14 cellular contexts compared by ENCODE assay signal in the genomic region with DNA sequence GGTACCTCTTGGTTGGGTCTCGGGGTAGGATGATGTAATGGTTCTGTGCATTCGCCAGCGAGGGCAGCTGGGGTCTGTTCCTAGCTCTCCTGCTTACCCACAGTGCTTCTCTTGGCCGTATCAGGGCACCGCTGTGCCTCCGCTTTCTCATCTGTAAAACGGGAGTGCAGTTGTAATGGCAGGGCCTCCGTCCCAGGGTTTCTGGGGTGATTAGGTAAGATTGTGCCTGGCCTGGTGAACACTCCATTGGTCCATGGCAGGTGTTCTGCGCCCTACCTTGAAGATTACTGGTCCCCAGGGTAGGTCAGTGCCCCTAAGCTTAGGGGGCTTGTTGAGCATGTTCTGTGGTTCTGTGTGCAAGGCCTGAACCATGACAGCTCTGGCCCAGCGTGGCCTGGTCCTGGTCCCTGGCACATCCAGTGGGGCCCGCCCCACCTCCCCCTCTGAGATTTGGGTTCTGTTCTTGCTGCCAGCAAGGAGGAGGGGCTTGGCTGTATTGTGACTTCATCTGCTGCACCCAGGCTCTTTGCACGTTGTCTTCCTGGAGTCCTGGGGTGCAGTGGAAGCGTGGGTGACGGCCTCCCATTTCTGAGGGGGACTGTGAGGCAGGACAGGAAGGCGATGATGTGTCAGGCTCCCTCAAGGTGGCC. TPM values are rescaled to one million over a fixed set of nuclear protein-coding genes. Genes with fewer than 3 reads are reported as not detected.
DNase-seq lines count a peak whose midpoint lies in the region; ATAC-seq, FAIRE-seq and TF ChIP-seq lines count a peak whose summit lies in the region.
"Had no signal": no experiment of that assay in that cellular context is flagged by ENCODE, and none has a peak within 500 bp of the region (broad histone marks: within the 10 kb centered on the region; RNA-seq: fewer than 3 reads in every experiment).

No MANE protein-coding gene starts in this region.

- peak overlapping the region; percentile 89 for H3K9ac ChIP-seq in HepG2 (ENCODE audit: insufficient read depth, low read depth, low read length)

- H3K27ac ChIP-seq in HepG2 (ENCODE audit: extremely low read length, insufficient read depth, low read length) = peak overlapping the region; percentile 100
- H3K27ac ChIP-seq in uterus = peak overlapping the region; percentile 86 to 91
- no peak overlapping the region for H3K27ac ChIP-seq in osteoblast (ENCODE audit: low read depth, low read length)

- CTCF ChIA-PET in HepG2 (lab: Yijun Ruan, JAX; ENCODE audit: low intra/inter-chr PET ratio, low total read pairs) = interaction anchor here (0.9 to 1.2 kb wide), 2 partner anchors 12 to 19 kb away, joined by 3 to 4 read pairs; no protein-coding TSS in a partner anchor

- TF ChIP-seq EP300 in HepG2 (IDR thresholded peaks at IDR 0.05; ENCODE audit: low read depth in 2 of 2, low read length in 2 of 2) (no peak), HepG2 (CRISPR knock-in tag; IDR thresholded peaks at IDR 0.05; ENCODE audit: borderline replicate concordance) (no peak)

- H3K9me3 ChIP-seq in HepG2 (ENCODE audit: low read length) = no peaks in the 10 kb centered on the region
- no peaks in the 10 kb centered on the region for H3K9me3 ChIP-seq in uterus
- no peaks in the 10 kb centered on the region for H3K9me3 ChIP-seq in osteoblast (ENCODE audit: low read depth, low read length)
- H3K9me3 ChIP-seq: transverse colon had no signal

- POLR2A ChIA-PET in HepG2 (lab: Yijun Ruan, JAX) = interaction anchor here (0.7 to 4.6 kb wide), 13 partner anchors 9 to 217 kb away, joined by 3 to 92 read pairs (median 5); a partner anchor contains a TSS

- no peak overlapping the region for H3K4me3 Mint-ChIP-seq in natural killer cell treated with Interleukin-12 subunit alpha and Interleukin-12 subunit beta and Interleukin-15 and Interleukin-18, amount 100 ng/mL, for 72 hours
- no peak overlapping the region for H3K4me3 Mint-ChIP-seq in natural killer cell
- H3K4me3 Mint-ChIP-seq: central memory CD8-positive, alpha-beta T cell had no signal

- no peak for DNase-seq in natural killer cell treated with Interleukin-12 subunit alpha and Interleukin-12 subunit beta and Interleukin-15 and Interleukin-18, amount 100 ng/mL, for 72 hours (ENCODE audit: low spot score)
- DNase-seq in natural killer cell (no peak), HepG2 (ENCODE audit: low spot score) (no peak), uterus (no peak), osteoblast (ENCODE audit: insufficient read length, low spot score, missing footprints) (no peak)
- DNase-seq: activated CD4-positive, alpha-beta T cell treated with anti-CD3 and anti-CD28 coated beads, Interleukin-2, amount 50 U/mL, for 48 hours; activated gamma-delta T cell; naive thymus-derived CD8-positive, alpha-beta T cell; NCI-H1105; NCI-H510A had no signal

- H3K27me3 Mint-ChIP-seq in natural killer cell treated with Interleukin-12 subunit alpha and Interleukin-12 subunit beta and Interleukin-15 and Interleukin-18, amount 100 ng/mL, for 72 hours = peaks cover 0 to 2% of the 10 kb centered on the region in 2 donors
- H3K27me3 Mint-ChIP-seq in natural killer cell (ENCODE audit: low read depth in 2 of 2) = peaks cover 0 to 14% of the 10 kb centered on the region in 2 donors

- peak overlapping the region; percentile 86 to 89 for H3K27ac Mint-ChIP-seq in natural killer cell treated with Interleukin-12 subunit alpha and Interleukin-12 subunit beta and Interleukin-15 and Interleukin-18, amount 100 ng/mL, for 72 hours
- peak overlapping the region in 1 of 2 donors; percentile 81 for H3K27ac Mint-ChIP-seq in natural killer cell

- H3K79me2 ChIP-seq in HepG2 (ENCODE audit: insufficient read depth, low read length) = peaks cover 70% of the 10 kb centered on the region
- H3K79me2 ChIP-seq in osteoblast (ENCODE audit: insufficient read depth, low read length) = no peaks in the 10 kb centered on the region

- no peaks in the 10 kb centered on the region for H3K27me3 ChIP-seq in HepG2 (ENCODE audit: control insufficient read depth in 1 of 2, insufficient read depth in 2 of 2, low read length in 2 of 2)
- H3K27me3 ChIP-seq in uterus = no peaks in the 10 kb centered on the region
- H3K27me3 ChIP-seq in osteoblast (ENCODE audit: insufficient read depth, low read length) = peaks cover 6% of the 10 kb centered on the region

- FAIRE-seq in HepG2 (lab: Jason Lieb, UNC) = no peak
- FAIRE-seq: H54 had no signal

- no peaks in the 10 kb centered on the region for H3K36me3 Mint-ChIP-seq in natural killer cell treated with Interleukin-12 subunit alpha and Interleukin-12 subunit beta and Interleukin-15 and Interleukin-18, amount 100 ng/mL, for 72 hours
- no peaks in the 10 kb centered on the region for H3K36me3 Mint-ChIP-seq in natural killer cell
- H3K36me3 Mint-ChIP-seq: naive thymus-derived CD8-positive, alpha-beta T cell had no signal

- no peaks in the 10 kb centered on the region for H3K36me3 ChIP-seq in HepG2 (replicated peaks in 1 of 2; ENCODE audit: control insufficient read depth in 1 of 2, insufficient read depth in 2 of 2, low read length in 2 of 2)
- H3K36me3 ChIP-seq in uterus = no peaks in the 10 kb centered on the region
- no peaks in the 10 kb centered on the region for H3K36me3 ChIP-seq in osteoblast (ENCODE audit: insufficient read depth, low read length)
- H3K36me3 ChIP-seq: transverse colon had no signal

- no TSS peak for BruUV-seq in HepG2 (replicated peaks; lab: Mats Ljungman, UMichigan)

- H3K4me1 ChIP-seq in HepG2 (ENCODE audit: insufficient read depth, low read length) (peaks cover 65% of the 10 kb centered on the region), uterus (peaks cover 0 to 3% of the 10 kb centered on the region in 2 donors), osteoblast (ENCODE audit: insufficient read depth, low read length) (peaks cover 10% of the 10 kb centered on the region)

- ATAC-seq in natural killer cell treated with Interleukin-12 subunit alpha and Interleukin-12 subunit beta and Interleukin-15 and Interleukin-18, amount 100 ng/mL, for 72 hours = no peak
- ATAC-seq in natural killer cell (no peak), HepG2 (peak; percentile 2), GM21526 (IDR thresholded peaks at IDR 0.05; ENCODE audit: low FRiP score, unreplicated experiment) (no peak)
- ATAC-seq: naive thymus-derived CD8-positive, alpha-beta T cell had no signal

- TF ChIP-seq CTCF in natural killer cell (IDR thresholded peaks at IDR 0.05) (no peak), HepG2 (CRISPR knock-in tag; IDR thresholded peaks at IDR 0.05) (no peak), uterus (IDR thresholded peaks at IDR 0.05) (no peak), osteoblast (IDR thresholded peaks at IDR 0.05; ENCODE audit: extremely low read depth, low read depth, low read length) (no peak)

- WGBS in HepG2 (ENCODE audit: low lambda C conversion rate) = 75% methylated on average over 12 of the region's 15 CpGs

- intact Hi-C loops in natural killer cell (cut with micrococcal nuclease) = no loop called here
- intact Hi-C loops in HepG2 (cut with micrococcal nuclease; ENCODE audit: unreplicated experiment) = no loop called here
- intact Hi-C loops in uterus (cut with DNase I; ENCODE audit: low total_unique reads) = no loop called here

- peak overlapping the region; percentile 93 for H3K4me2 ChIP-seq in HepG2 (ENCODE audit: low read depth, low read length)
- no peak overlapping the region for H3K4me2 ChIP-seq in osteoblast (ENCODE audit: insufficient read depth, low read length)

- H3K9me3 Mint-ChIP-seq in natural killer cell treated with Interleukin-12 subunit alpha and Interleukin-12 subunit beta and Interleukin-15 and Interleukin-18, amount 100 ng/mL, for 72 hours = no peaks in the 10 kb centered on the region
- H3K9me3 Mint-ChIP-seq in natural killer cell = no peaks in the 10 kb centered on the region
- H3K9me3 Mint-ChIP-seq: central memory CD8-positive, alpha-beta T cell; naive thymus-derived CD8-positive, alpha-beta T cell had no signal

- TF ChIP-seq RAD21 in HepG2 (CRISPR knock-in tag; IDR thresholded peaks at IDR 0.05) = no peak

- H3K4me1 Mint-ChIP-seq in natural killer cell treated with Interleukin-12 subunit alpha and Interleukin-12 subunit beta and Interleukin-15 and Interleukin-18, amount 100 ng/mL, for 72 hours (ENCODE audit: low read depth in 2 of 2) = peaks cover 22 to 29% of the 10 kb centered on the region in 2 donors
- peaks cover 9 to 33% of the 10 kb centered on the region in 2 donors for H3K4me1 Mint-ChIP-seq in natural killer cell

- H3K4me3 ChIP-seq in HepG2 (replicated peaks in 1 of 3; ENCODE audit: insufficient read depth in 1 of 3, low read depth in 2 of 3, low read length in 3 of 3) (peak overlapping the region; percentile 21 to 66 (median 32); a peak in 5 of 6 replicates), uterus (no peak overlapping the region), osteoblast (ENCODE audit: insufficient read depth, low read length) (no peak overlapping the region)
- H3K4me3 ChIP-seq: transverse colon had no signal

- TF ChIP-seq POLR2A in HepG2 (IDR thresholded peaks at IDR 0.05; ENCODE audit: insufficient read depth in 1 of 2, low read depth in 2 of 2, low read length in 2 of 2) (no peak), uterus (IDR thresholded peaks at IDR 0.05) (no peak)

- H4K20me1 ChIP-seq in HepG2 (ENCODE audit: insufficient read depth, low read length) (0 out of 2 replicates have a peak, but pooled peaks cover 2% of the 10 kb centered on the region), osteoblast (ENCODE audit: insufficient read depth, low read length) (no peaks in the 10 kb centered on the region)

- in situ Hi-C loops in HepG2 (cut with HindIII; ENCODE audit: extremely low pct_ligation_motif_present, low pct_unique_long_range_greater_than_20kb) = no loop called here

- H2AFZ ChIP-seq in HepG2 (ENCODE audit: low read length) = no peak overlapping the region
- no peak overlapping the region for H2AFZ ChIP-seq in osteoblast (ENCODE audit: low read length)

RNA-seq across cellular contexts. Expression of a gene that starts 4.9 kb away (rescaled TPM):
- total RNA-seq in natural killer cell treated with Interleukin-12 subunit alpha and Interleukin-12 subunit beta and Interleukin-15 and Interleukin-18, amount 100 ng/mL, for 72 hours = 1 to 10 TPM; 3.7 to 5.5 TPM
- total RNA-seq in natural killer cell (10 to 100 TPM in 1 of 3 donors, 1 to 10 TPM in 2; 4.9 to 15.3 (median 7.3) TPM), HepG2 (2016; rRNA removed; fragmentation: Illumina TruSeq; extraction: Trizol) (7.9 and 10.2 TPM in 2 replicates), uterus (100 to 1,000 TPM in 1 of 4 donors, 10 to 100 TPM in 2, 1 to 10 TPM in 1; 6.4 to 106 (median 12.7) TPM), osteoblast (0.29 and 0.36 TPM in 2 replicates)
- 6.6 and 7.4 TPM in 2 replicates for total RNA-seq in HepG2 (2016; cell fraction: cytosol; rRNA removed; fragmentation: Illumina TruSeq; extraction: Trizol; ENCODE audit: low read depth)
- total RNA-seq in HepG2 (2016; cell fraction: insoluble cytoplasmic fraction; rRNA removed; fragmentation: Illumina TruSeq; extraction: Trizol) = 6.8 and 10.3 TPM in 2 replicates
- 8.2 and 8.5 TPM in 2 replicates for total RNA-seq in HepG2 (2016; cell fraction: membrane; rRNA removed; fragmentation: Illumina TruSeq; extraction: Trizol)
- 16.7 and 20.6 TPM in 2 replicates for total RNA-seq in HepG2 (2016; cell fraction: nucleus; rRNA removed; fragmentation: Illumina TruSeq; extraction: Trizol)
- polyA plus RNA-seq in HepG2 (2011; rRNA removed) = 25.9 and 33.2 TPM in 2 replicates
- 17.4 and 19.1 TPM in 2 replicates for polyA plus RNA-seq in HepG2 (2011; cell fraction: cytosol; rRNA removed)
- polyA plus RNA-seq in HepG2 (2011; cell fraction: nucleus; rRNA removed) = 140 and 154 TPM in 2 replicates
- polyA plus RNA-seq in HepG2 (2012) = 27.5 and 41.4 TPM in 2 replicates
- 1.8 and 2.1 TPM in 2 replicates for polyA plus RNA-seq in HepG2 (2016; cell fraction: cytosol; fragmentation: Illumina TruSeq; extraction: Trizol; ENCODE audit: low read depth)
- polyA plus RNA-seq in HepG2 (2016; cell fraction: insoluble cytoplasmic fraction; fragmentation: Illumina TruSeq; extraction: Trizol; ENCODE audit: low read depth) = 12.8 and 17.2 TPM in 2 replicates
- 5.7 and 6.2 TPM in 2 replicates for polyA plus RNA-seq in HepG2 (2016; cell fraction: membrane; fragmentation: Illumina TruSeq; extraction: Trizol; ENCODE audit: low read depth)
- polyA plus RNA-seq in HepG2 (2016; cell fraction: nucleus; fragmentation: Illumina TruSeq; extraction: Trizol; ENCODE audit: insufficient read depth, low read depth) = 69.8 and 76.1 TPM in 2 replicates
- 2.9 and 52.2 TPM in 2 replicates for polyA minus RNA-seq in HepG2 (2011; rRNA and poly(A)+ RNA removed; ENCODE audit: low replicate concordance)
- polyA minus RNA-seq in HepG2 (2011; cell fraction: cytosol; rRNA and poly(A)+ RNA removed) = 27.3 and 36.7 TPM in 2 replicates
- 39.0 and 39.4 TPM in 2 replicates for polyA minus RNA-seq in HepG2 (2011; cell fraction: nucleus; rRNA and poly(A)+ RNA removed)

RNA-seq across cellular contexts. Expression of a gene that starts 35.1 kb away (rescaled TPM):
- total RNA-seq in natural killer cell treated with Interleukin-12 subunit alpha and Interleukin-12 subunit beta and Interleukin-15 and Interleukin-18, amount 100 ng/mL, for 72 hours = 100 to 1,000 TPM; 119 to 133 TPM
- 10 to 100 TPM; 64.4 to 69.3 (median 66.1) TPM for total RNA-seq in natural killer cell
- 164 and 175 TPM in 2 replicates for total RNA-seq in HepG2 (2016; rRNA removed; fragmentation: Illumina TruSeq; extraction: Trizol)
- 124 and 186 TPM in 2 replicates for total RNA-seq in HepG2 (2016; cell fraction: cytosol; rRNA removed; fragmentation: Illumina TruSeq; extraction: Trizol; ENCODE audit: low read depth)
- 157 and 180 TPM in 2 replicates for total RNA-seq in HepG2 (2016; cell fraction: insoluble cytoplasmic fraction; rRNA removed; fragmentation: Illumina TruSeq; extraction: Trizol)
- total RNA-seq in HepG2 (2016; cell fraction: membrane; rRNA removed; fragmentation: Illumina TruSeq; extraction: Trizol) = 166 and 206 TPM in 2 replicates
- total RNA-seq in HepG2 (2016; cell fraction: nucleus; rRNA removed; fragmentation: Illumina TruSeq; extraction: Trizol) = 83.5 and 96.3 TPM in 2 replicates
- polyA plus RNA-seq in HepG2 (2011; rRNA removed) = 363 and 424 TPM in 2 replicates
- 333 and 381 TPM in 2 replicates for polyA plus RNA-seq in HepG2 (2011; cell fraction: cytosol; rRNA removed)
- 70.6 and 77.2 TPM in 2 replicates for polyA plus RNA-seq in HepG2 (2011; cell fraction: nucleus; rRNA removed)
- polyA plus RNA-seq in HepG2 (2012) = 225 and 301 TPM in 2 replicates
- 181 and 226 TPM in 2 replicates for polyA plus RNA-seq in HepG2 (2016; cell fraction: cytosol; fragmentation: Illumina TruSeq; extraction: Trizol; ENCODE audit: low read depth)
- polyA plus RNA-seq in HepG2 (2016; cell fraction: insoluble cytoplasmic fraction; fragmentation: Illumina TruSeq; extraction: Trizol; ENCODE audit: low read depth) = 187 and 188 TPM in 2 replicates
- polyA plus RNA-seq in HepG2 (2016; cell fraction: membrane; fragmentation: Illumina TruSeq; extraction: Trizol; ENCODE audit: low read depth) = 185 and 215 TPM in 2 replicates
- polyA plus RNA-seq in HepG2 (2016; cell fraction: nucleus; fragmentation: Illumina TruSeq; extraction: Trizol; ENCODE audit: insufficient read depth, low read depth) = 173 and 175 TPM in 2 replicates
- 153 and 413 TPM in 2 replicates for polyA minus RNA-seq in HepG2 (2011; rRNA and poly(A)+ RNA removed; ENCODE audit: low replicate concordance)
- 79.2 and 82.2 TPM in 2 replicates for polyA minus RNA-seq in HepG2 (2011; cell fraction: cytosol; rRNA and poly(A)+ RNA removed)
- polyA minus RNA-seq in HepG2 (2011; cell fraction: nucleus; rRNA and poly(A)+ RNA removed) = 54.3 and 55.7 TPM in 2 replicates
- 10 to 100 TPM; 14.6 to 96.9 (median 38.7) TPM for total RNA-seq in uterus
- total RNA-seq in osteoblast = 63.3 and 81.9 TPM in 2 replicates

RNA-seq across cellular contexts. Expression of a gene that starts 35.4 kb away (rescaled TPM):
- 100 to 1,000 TPM in 1 of 2 donors, 10 to 100 TPM in 1; 75.8 to 155 TPM for total RNA-seq in natural killer cell treated with Interleukin-12 subunit alpha and Interleukin-12 subunit beta and Interleukin-15 and Interleukin-18, amount 100 ng/mL, for 72 hours
- 10 to 100 TPM; 14.2 to 17.8 (median 17.5) TPM for total RNA-seq in natural killer cell
- total RNA-seq in HepG2 (2016; rRNA removed; fragmentation: Illumina TruSeq; extraction: Trizol) = 102 and 116 TPM in 2 replicates
- total RNA-seq in HepG2 (2016; cell fraction: cytosol; rRNA removed; fragmentation: Illumina TruSeq; extraction: Trizol; ENCODE audit: low read depth) = 9.9 and 12.9 TPM in 2 replicates
- 103 and 117 TPM in 2 replicates for total RNA-seq in HepG2 (2016; cell fraction: insoluble cytoplasmic fraction; rRNA removed; fragmentation: Illumina TruSeq; extraction: Trizol)
- total RNA-seq in HepG2 (2016; cell fraction: membrane; rRNA removed; fragmentation: Illumina TruSeq; extraction: Trizol) = 25.3 and 31.0 TPM in 2 replicates
- total RNA-seq in HepG2 (2016; cell fraction: nucleus; rRNA removed; fragmentation: Illumina TruSeq; extraction: Trizol) = 47.5 and 54.1 TPM in 2 replicates
- 10.9 and 12.4 TPM in 2 replicates for polyA plus RNA-seq in HepG2 (2011; rRNA removed)
- polyA plus RNA-seq in HepG2 (2011; cell fraction: cytosol; rRNA removed) = 11.9 and 14.6 TPM in 2 replicates
- polyA plus RNA-seq in HepG2 (2011; cell fraction: nucleus; rRNA removed) = 4.0 and 5.3 TPM in 2 replicates
- 11.2 and 20.0 TPM in 2 replicates for polyA plus RNA-seq in HepG2 (2012)
- polyA plus RNA-seq in HepG2 (2016; cell fraction: cytosol; fragmentation: Illumina TruSeq; extraction: Trizol; ENCODE audit: low read depth) = 5.2 and 7.1 TPM in 2 replicates
- 94.2 and 98.7 TPM in 2 replicates for polyA plus RNA-seq in HepG2 (2016; cell fraction: insoluble cytoplasmic fraction; fragmentation: Illumina TruSeq; extraction: Trizol; ENCODE audit: low read depth)
- 12.2 and 15.7 TPM in 2 replicates for polyA plus RNA-seq in HepG2 (2016; cell fraction: membrane; fragmentation: Illumina TruSeq; extraction: Trizol; ENCODE audit: low read depth)
- polyA plus RNA-seq in HepG2 (2016; cell fraction: nucleus; fragmentation: Illumina TruSeq; extraction: Trizol; ENCODE audit: insufficient read depth, low read depth) = 60.2 and 63.1 TPM in 2 replicates
- 25.3 and 218 TPM in 2 replicates for polyA minus RNA-seq in HepG2 (2011; rRNA and poly(A)+ RNA removed; ENCODE audit: low replicate concordance)
- 7.6 and 10.2 TPM in 2 replicates for polyA minus RNA-seq in HepG2 (2011; cell fraction: cytosol; rRNA and poly(A)+ RNA removed)
- polyA minus RNA-seq in HepG2 (2011; cell fraction: nucleus; rRNA and poly(A)+ RNA removed) = 10.8 and 11.8 TPM in 2 replicates
- 10 to 100 TPM in 1 of 4 donors, 1 to 10 TPM in 2, under 1 TPM in 1; 0.77 to 19.4 (median 6.8) TPM for total RNA-seq in uterus
- total RNA-seq in osteoblast = 7.7 and 9.0 TPM in 2 replicates

RNA-seq across cellular contexts. Expression of a gene that starts 59.5 kb away (rescaled TPM):
- total RNA-seq in natural killer cell treated with Interleukin-12 subunit alpha and Interleukin-12 subunit beta and Interleukin-15 and Interleukin-18, amount 100 ng/mL, for 72 hours = 10 to 100 TPM; 50.4 to 56.5 TPM
- 10 to 100 TPM in 2 of 3 donors, 1 to 10 TPM in 1; 9.3 to 17.2 (median 10.2) TPM for total RNA-seq in natural killer cell
- 65.8 and 108 TPM in 2 replicates for total RNA-seq in HepG2 (2016; rRNA removed; fragmentation: Illumina TruSeq; extraction: Trizol)
- total RNA-seq in HepG2 (2016; cell fraction: cytosol; rRNA removed; fragmentation: Illumina TruSeq; extraction: Trizol; ENCODE audit: low read depth) = 28.4 and 32.7 TPM in 2 replicates
- total RNA-seq in HepG2 (2016; cell fraction: insoluble cytoplasmic fraction; rRNA removed; fragmentation: Illumina TruSeq; extraction: Trizol) = 63.3 and 108 TPM in 2 replicates
- total RNA-seq in HepG2 (2016; cell fraction: membrane; rRNA removed; fragmentation: Illumina TruSeq; extraction: Trizol) = 64.5 and 65.2 TPM in 2 replicates
- 91.8 and 110 TPM in 2 replicates for total RNA-seq in HepG2 (2016; cell fraction: nucleus; rRNA removed; fragmentation: Illumina TruSeq; extraction: Trizol)
- 91.8 and 98.4 TPM in 2 replicates for polyA plus RNA-seq in HepG2 (2011; rRNA removed)
- polyA plus RNA-seq in HepG2 (2011; cell fraction: cytosol; rRNA removed) = 80.8 and 110 TPM in 2 replicates
- polyA plus RNA-seq in HepG2 (2011; cell fraction: nucleus; rRNA removed) = 56.1 and 66.5 TPM in 2 replicates
- polyA plus RNA-seq in HepG2 (2012) = 70.6 and 81.6 TPM in 2 replicates
- 18.4 and 22.5 TPM in 2 replicates for polyA plus RNA-seq in HepG2 (2016; cell fraction: cytosol; fragmentation: Illumina TruSeq; extraction: Trizol; ENCODE audit: low read depth)
- polyA plus RNA-seq in HepG2 (2016; cell fraction: insoluble cytoplasmic fraction; fragmentation: Illumina TruSeq; extraction: Trizol; ENCODE audit: low read depth) = 56.1 and 57.8 TPM in 2 replicates
- 34.4 and 36.5 TPM in 2 replicates for polyA plus RNA-seq in HepG2 (2016; cell fraction: membrane; fragmentation: Illumina TruSeq; extraction: Trizol; ENCODE audit: low read depth)
- 134 TPM in 2 replicates for polyA plus RNA-seq in HepG2 (2016; cell fraction: nucleus; fragmentation: Illumina TruSeq; extraction: Trizol; ENCODE audit: insufficient read depth, low read depth)
- polyA minus RNA-seq in HepG2 (2011; rRNA and poly(A)+ RNA removed; ENCODE audit: low replicate concordance) = 305 and 789 TPM in 2 replicates
- 108 and 118 TPM in 2 replicates for polyA minus RNA-seq in HepG2 (2011; cell fraction: cytosol; rRNA and poly(A)+ RNA removed)
- 63.0 and 82.7 TPM in 2 replicates for polyA minus RNA-seq in HepG2 (2011; cell fraction: nucleus; rRNA and poly(A)+ RNA removed)
- total RNA-seq in uterus = 10 to 100 TPM; 23.8 to 57.1 (median 38.3) TPM
- 303 and 323 TPM in 2 replicates for total RNA-seq in osteoblast

Comparison
In these comparisons a context has a peak if more than half of its experiments do, and no peak if none do; other contexts are left out.
1. H3K4me3 ChIP-seq: peak in HepG2 (3 of 3); none in uterus (0 of 2) and osteoblast (single experiment).